In genomic region chr19:36490846-36491245, GRCh38 we compare ENCODE assay signal across 7 cellular contexts. TPM values are rescaled to one million over a fixed set of nuclear protein-coding genes. Genes with fewer than 3 reads are reported as not detected.
DNase-seq lines count a peak whose midpoint lies in the region; ATAC-seq and TF ChIP-seq lines count a peak whose summit lies in the region.
"Not testable (repeated sequence)": the region's sequence is repeated elsewhere in the genome, so short reads cannot be mapped to it uniquely, and the experiment has no call there.

No MANE protein-coding gene starts in this region.

- DNase-seq in CD8-positive, alpha-beta T cell; RWPE1 (ENCODE audit: low spot score); WTC11 (ENCODE audit: low spot score); activated T-cell treated with anti-CD3 and anti-CD28 coated beads, Interleukin-2, amount 50 U/mL, for 24 hours; naive B cell: not testable (repeated sequence)

- peaks cover 10% of the 10 kb centered on the region for H3K9me3 Mint-ChIP-seq in CD8-positive, alpha-beta T cell
- not testable (repeated sequence) for H3K9me3 Mint-ChIP-seq in IgD-negative memory B cell
- H3K9me3 Mint-ChIP-seq in WTC11 (peaks cover 15% of the 10 kb centered on the region), naive B cell (peaks cover 0 to 18% (median 5%) of the 10 kb centered on the region in 7 donors)
- H3K9me3 Mint-ChIP-seq in activated T-cell treated with anti-CD3 and anti-CD28 coated beads, Interleukin-2, amount 50 U/mL, for 24 hours = peaks cover 16% of the 10 kb centered on the region
- peaks cover 11% of the 10 kb centered on the region for H3K9me3 Mint-ChIP-seq in activated naive CD4-positive, alpha-beta T cell treated with anti-CD3 and anti-CD28 coated beads, Interleukin-2, amount 50 U/mL, for 24 hours

- not testable (repeated sequence) for H3K9me3 ChIP-seq in CD8-positive, alpha-beta T cell (ENCODE audit: low read length)

- not testable (repeated sequence) for H3K27me3 Mint-ChIP-seq in CD8-positive, alpha-beta T cell (ENCODE audit: low read depth); IgD-negative memory B cell; WTC11 (ENCODE audit: low read depth); activated T-cell treated with anti-CD3 and anti-CD28 coated beads, Interleukin-2, amount 50 U/mL, for 24 hours; activated naive CD4-positive, alpha-beta T cell treated with anti-CD3 and anti-CD28 coated beads, Interleukin-2, amount 50 U/mL, for 24 hours; naive B cell

- not testable (repeated sequence) for ATAC-seq in CD8-positive, alpha-beta T cell; WTC11; naive B cell (ENCODE audit: low read depth in 2 of 2)

- CTCF ChIA-PET in CD8-positive, alpha-beta T cell (lab: Charles Lee); RWPE1 (lab: Yijun Ruan, JAX); WTC11 (lab: Charles Lee): not testable (repeated sequence)

- not testable (repeated sequence) for H3K4me3 ChIP-seq in CD8-positive, alpha-beta T cell (ENCODE audit: low read depth, low read length)

- intact Hi-C loops in CD8-positive, alpha-beta T cell (cut with DNase I, micrococcal nuclease) = not testable (repeated sequence)

- H3K27ac ChIP-seq in CD8-positive, alpha-beta T cell (ENCODE audit: low read depth, low read length) = not testable (repeated sequence)
- H3K27ac ChIP-seq in RWPE1 = peak overlapping the region; percentile 91

- H3K27me3 ChIP-seq in CD8-positive, alpha-beta T cell (ENCODE audit: insufficient read depth, low read length) = not testable (repeated sequence)

- H3K36me3 Mint-ChIP-seq in CD8-positive, alpha-beta T cell = peaks cover 26% of the 10 kb centered on the region
- not testable (repeated sequence) for H3K36me3 Mint-ChIP-seq in IgD-negative memory B cell, naive B cell
- peaks cover 13% of the 10 kb centered on the region for H3K36me3 Mint-ChIP-seq in WTC11
- peaks cover 44% of the 10 kb centered on the region for H3K36me3 Mint-ChIP-seq in activated T-cell treated with anti-CD3 and anti-CD28 coated beads, Interleukin-2, amount 50 U/mL, for 24 hours (ENCODE audit: low read depth)
- peaks cover 14% of the 10 kb centered on the region for H3K36me3 Mint-ChIP-seq in activated naive CD4-positive, alpha-beta T cell treated with anti-CD3 and anti-CD28 coated beads, Interleukin-2, amount 50 U/mL, for 24 hours

- not testable (repeated sequence) for TF ChIP-seq CTCF in CD8-positive, alpha-beta T cell (IDR thresholded peaks at IDR 0.05); RWPE1 (conservative IDR thresholded peaks at IDR 0.05; ENCODE audit: low read depth); WTC11 (IDR thresholded peaks at IDR 0.05)

- not testable (repeated sequence) for H3K4me1 ChIP-seq in CD8-positive, alpha-beta T cell (ENCODE audit: insufficient read depth, low read length)

- not testable (repeated sequence) for H3K27ac Mint-ChIP-seq in CD8-positive, alpha-beta T cell; WTC11; activated T-cell treated with anti-CD3 and anti-CD28 coated beads, Interleukin-2, amount 50 U/mL, for 24 hours; activated naive CD4-positive, alpha-beta T cell treated with anti-CD3 and anti-CD28 coated beads, Interleukin-2, amount 50 U/mL, for 24 hours
- H3K27ac Mint-ChIP-seq in IgD-negative memory B cell = peak overlapping the region in 2 of 3 donors; percentile 97 to 98
- H3K27ac Mint-ChIP-seq in naive B cell = peak overlapping the region in 2 of 6 donors; percentile 92 to 94

- H3K36me3 ChIP-seq in CD8-positive, alpha-beta T cell (ENCODE audit: insufficient read depth, low read length) = not testable (repeated sequence)

- POLR2A ChIA-PET in CD8-positive, alpha-beta T cell (lab: Charles Lee); RWPE1 (lab: Yijun Ruan, JAX; ENCODE audit: low non-redundant PET); WTC11 (lab: Charles Lee): not testable (repeated sequence)

- peaks cover 33% of the 10 kb centered on the region for H3K4me1 Mint-ChIP-seq in CD8-positive, alpha-beta T cell (ENCODE audit: low read depth)
- H3K4me1 Mint-ChIP-seq in IgD-negative memory B cell = peaks cover 25 to 31% (median 26%) of the 10 kb centered on the region in 3 donors
- H3K4me1 Mint-ChIP-seq in WTC11 = peaks cover 11% of the 10 kb centered on the region
- H3K4me1 Mint-ChIP-seq in activated T-cell treated with anti-CD3 and anti-CD28 coated beads, Interleukin-2, amount 50 U/mL, for 24 hours (ENCODE audit: low read depth) = peaks cover 32% of the 10 kb centered on the region
- peaks cover 35% of the 10 kb centered on the region for H3K4me1 Mint-ChIP-seq in activated naive CD4-positive, alpha-beta T cell treated with anti-CD3 and anti-CD28 coated beads, Interleukin-2, amount 50 U/mL, for 24 hours
- H3K4me1 Mint-ChIP-seq in naive B cell = peaks cover 24 to 45% (median 37%) of the 10 kb centered on the region in 3 donors

- H3K4me3 Mint-ChIP-seq in CD8-positive, alpha-beta T cell = peak overlapping the region; percentile 22
- peak overlapping the region; percentile 97 to 100 (median 98) for H3K4me3 Mint-ChIP-seq in IgD-negative memory B cell
- peak overlapping the region; percentile 94; the same call in 1 of the 2 replicates for H3K4me3 Mint-ChIP-seq in WTC11
- H3K4me3 Mint-ChIP-seq in activated T-cell treated with anti-CD3 and anti-CD28 coated beads, Interleukin-2, amount 50 U/mL, for 24 hours = peak overlapping the region; percentile 93
- H3K4me3 Mint-ChIP-seq in activated naive CD4-positive, alpha-beta T cell treated with anti-CD3 and anti-CD28 coated beads, Interleukin-2, amount 50 U/mL, for 24 hours = peak overlapping the region; percentile 96
- peak overlapping the region in 5 of 8 donors; percentile 29 to 98 (median 49) for H3K4me3 Mint-ChIP-seq in naive B cell

RNA-seq across cellular contexts. Expression of gene ZNF566, which starts 1.5 kb away (rescaled TPM):
- total RNA-seq in CD8-positive, alpha-beta T cell = 1 to 10 TPM; 5.8 to 7.0 TPM
- polyA plus RNA-seq in IgD-negative memory B cell (10.8 TPM), naive B cell (ENCODE audit: low read depth in 6 of 6) (10 to 100 TPM; 11.4 to 27.9 (median 17.6) TPM)
- 10.5 to 13.7 TPM (median 12.9 TPM) in 3 replicates for total RNA-seq in WTC11 (2021)

RNA-seq across cellular contexts. Expression of gene ZNF260, which starts 37.2 kb away (rescaled TPM):
- 1 to 10 TPM; 2.8 to 4.6 TPM for total RNA-seq in CD8-positive, alpha-beta T cell
- polyA plus RNA-seq in IgD-negative memory B cell (14.7 TPM), naive B cell (ENCODE audit: low read depth in 6 of 6) (10 to 100 TPM in 3 of 6 donors, 1 to 10 TPM in 3; 2.2 to 16.2 (median 10.1) TPM)
- total RNA-seq in WTC11 (2021) = 24.1 to 29.0 TPM (median 25.3 TPM) in 3 replicates

Comparison
In these comparisons a context has a peak if more than half of its experiments do, and no peak if none do; other contexts are left out.
1. H3K4me3 Mint-ChIP-seq: peak in every context shown above with its lines; median percentile 98 in IgD-negative memory B cell; 96 in activated naive CD4-positive, alpha-beta T cell treated with anti-CD3 and anti-CD28 coated beads, Interleukin-2, amount 50 U/mL, for 24 hours; 94 in WTC11; 93 in activated T-cell treated with anti-CD3 and anti-CD28 coated beads, Interleukin-2, amount 50 U/mL, for 24 hours; 49 in naive B cell; 22 in CD8-positive, alpha-beta T cell.